ENCODE assay signal across 14 cellular contexts in genomic region chr3:190159902-190160435, GRCh38. TPM values are rescaled to one million over a fixed set of nuclear protein-coding genes. Genes with fewer than 3 reads are reported as not detected.
DNase-seq lines count a peak whose midpoint lies in the region; ATAC-seq and TF ChIP-seq lines count a peak whose summit lies in the region.
"Had no signal": no experiment of that assay in that cellular context is flagged by ENCODE, and none has a peak within 500 bp of the region (broad histone marks: within the 10 kb centered on the region; RNA-seq: fewer than 3 reads in every experiment).

No MANE protein-coding gene starts in this region.

- peaks cover 3% of the 10 kb centered on the region for H3K27me3 Mint-ChIP-seq in activated CD4-positive, alpha-beta T cell treated with anti-CD3 and anti-CD28 coated beads for 36 hours

- no peaks in the 10 kb centered on the region for H3K9me1 ChIP-seq in IMR-90 (ENCODE audit: insufficient read depth, low read length)

- no peak overlapping the region for H3K4me2 ChIP-seq in IMR-90 (ENCODE audit: low read depth, low read length)
- H3K4me2 ChIP-seq: BLaER1 had no signal

- H2BK15ac ChIP-seq in IMR-90 (ENCODE audit: low read depth, low read length): no peak overlapping the region

- H3K23ac ChIP-seq in IMR-90 (ENCODE audit: low read depth, low read length): no peak overlapping the region

- intact Hi-C loops in activated CD4-positive, alpha-beta T cell treated with anti-CD3 and anti-CD28 coated beads for 36 hours (cut with DNase I, micrococcal nuclease): no loop called here
- intact Hi-C loops in IMR-90 (cut with micrococcal nuclease): no loop called here

- in situ Hi-C loops in IMR-90 (cut with MboI; ENCODE audit: low sequenced_read_pairs): no loop called here

- no peak for TF ChIP-seq CTCF in IMR-90 (conservative IDR thresholded peaks at IDR 0.05; ENCODE audit: low read depth, low read length)
- TF ChIP-seq CTCF in foreskin keratinocyte (conservative IDR thresholded peaks at IDR 0.05): no peak

- H2AFZ ChIP-seq in IMR-90 (replicated peaks; ENCODE audit: low read length, poor library complexity): no peak overlapping the region

- no peak overlapping the region for H4K8ac ChIP-seq in IMR-90 (ENCODE audit: low read depth in 2 of 2, low read length in 2 of 2)

- H3K4me1 Mint-ChIP-seq in activated CD4-positive, alpha-beta T cell treated with anti-CD3 and anti-CD28 coated beads for 36 hours: no peaks in the 10 kb centered on the region
- H3K4me1 Mint-ChIP-seq: CD14-positive monocyte; CD4-positive, alpha-beta memory T cell had no signal

- H2AK9ac ChIP-seq in IMR-90 (replicated peaks; ENCODE audit: low read depth, low read length, poor library complexity): no peak overlapping the region

- CTCF ChIA-PET in activated CD4-positive, alpha-beta T cell treated with anti-CD3 and anti-CD28 coated beads for 36 hours (lab: Charles Lee): no interaction called here
- CTCF ChIA-PET in IMR-90 (lab: Yijun Ruan, JAX): no interaction called here

- dilution Hi-C loops in IMR-90 (cut with HindIII; ENCODE audit: low sequenced_read_pairs, unreplicated experiment): no loop called here

- H4K20me1 ChIP-seq in IMR-90 (ENCODE audit: insufficient read depth, low read length): no peaks in the 10 kb centered on the region
- H4K20me1 ChIP-seq: BLaER1 had no signal

- H4K91ac ChIP-seq in IMR-90 (ENCODE audit: insufficient read depth, low read depth, low read length): no peak overlapping the region

- DNase-seq in activated CD4-positive, alpha-beta T cell treated with anti-CD3 and anti-CD28 coated beads for 36 hours: no peak
- no peak for DNase-seq in activated CD4-positive, alpha-beta T cell treated with anti-CD3 and anti-CD28 coated beads for 1 hour
- no peak for DNase-seq in IMR-90
- DNase-seq in foreskin keratinocyte: no peak
- no peak for DNase-seq in activated CD8-positive, alpha-beta memory T cell treated with anti-CD3 and anti-CD28 coated beads for 24 hours
- DNase-seq: CD4-positive, alpha-beta memory T cell; DMS79 treated with DMSO at 0.1 percent for 48 hours; GF-D8; H9 had no signal

- no peak overlapping the region for H2AK5ac ChIP-seq in IMR-90 (ENCODE audit: low read depth, low read length)

- no peaks in the 10 kb centered on the region for H3K36me3 Mint-ChIP-seq in activated CD4-positive, alpha-beta T cell treated with anti-CD3 and anti-CD28 coated beads for 36 hours (ENCODE audit: low read depth)
- H3K36me3 Mint-ChIP-seq: CD14-positive monocyte; CD4-positive, alpha-beta memory T cell had no signal

- no peak overlapping the region for H2BK20ac ChIP-seq in IMR-90 (ENCODE audit: low read depth, low read length)

- H3K9me3 Mint-ChIP-seq in activated CD4-positive, alpha-beta T cell treated with anti-CD3 and anti-CD28 coated beads for 36 hours (ENCODE audit: low read depth): peaks cover 4% of the 10 kb centered on the region

- no peak overlapping the region for H3K4ac ChIP-seq in IMR-90 (ENCODE audit: low read depth, low read length)

- POLR2A ChIA-PET in activated CD4-positive, alpha-beta T cell treated with anti-CD3 and anti-CD28 coated beads for 36 hours (lab: Charles Lee): no interaction called here
- POLR2A ChIA-PET in IMR-90 (lab: Charles Lee; ENCODE audit: unreplicated experiment): no interaction called here

- H3K56ac ChIP-seq in IMR-90 (ENCODE audit: extremely low read depth, insufficient read depth, low read length): no peak overlapping the region

- no peaks in the 10 kb centered on the region for H3K79me1 ChIP-seq in IMR-90 (ENCODE audit: low read depth in 1 of 2, low read length in 2 of 2)

- 0 out of 2 replicates have a peak, but pooled peaks cover 1% of the 10 kb centered on the region for H3K9me3 ChIP-seq in IMR-90 (ENCODE audit: control insufficient read depth, insufficient read depth, low read length)

- no peak overlapping the region for H3K27ac ChIP-seq in IMR-90 (ENCODE audit: insufficient read depth, low read length)
- peak overlapping the region; percentile 62 for H3K27ac ChIP-seq in foreskin keratinocyte
- H3K27ac ChIP-seq: 22Rv1, BLaER1 had no signal

- 100% methylated on average over 1 of the region's 5 CpGs; no CpG with 5 or more reads in 1 of the 2 experiments for WGBS in IMR-90 (ENCODE audit: extremely low coverage in 2 of 2, insufficient read length in 1 of 2), 2 experiments

- no peak overlapping the region for H3K18ac ChIP-seq in IMR-90 (ENCODE audit: low read depth, low read length)

- H2BK5ac ChIP-seq in IMR-90 (ENCODE audit: low read depth, low read length, poor library complexity, severe bottlenecking): no peak overlapping the region

- no peak overlapping the region for H3K27ac Mint-ChIP-seq in activated CD4-positive, alpha-beta T cell treated with anti-CD3 and anti-CD28 coated beads for 36 hours
- H3K27ac Mint-ChIP-seq: CD14-positive monocyte; CD4-positive, alpha-beta memory T cell; H9 had no signal

- ATAC-seq in activated CD4-positive, alpha-beta T cell treated with anti-CD3 and anti-CD28 coated beads for 36 hours: peak; percentile 44
- ATAC-seq in IMR-90 (ENCODE audit: low read depth) (no peak), foreskin keratinocyte (no peak), GM21390 (IDR thresholded peaks at IDR 0.05; ENCODE audit: unreplicated experiment) (no peak), GM18868 (IDR thresholded peaks at IDR 0.05; ENCODE audit: unreplicated experiment) (no peak)

- no TSS peak for BruUV-seq in IMR-90 (replicated peaks; lab: Mats Ljungman, UMichigan)

- H3K4me3 ChIP-seq in IMR-90 (ENCODE audit: insufficient read depth, low read depth, low read length): no peak overlapping the region
- H3K4me3 ChIP-seq: BLaER1 had no signal

- no peak overlapping the region for H3K4me3 Mint-ChIP-seq in activated CD4-positive, alpha-beta T cell treated with anti-CD3 and anti-CD28 coated beads for 36 hours
- H3K4me3 Mint-ChIP-seq: CD14-positive monocyte; CD4-positive, alpha-beta memory T cell; H9 had no signal

- no peak for TF ChIP-seq POLR2A in IMR-90 (IDR thresholded peaks at IDR 0.05; ENCODE audit: low read depth, low read length)

- no peak overlapping the region for H4K5ac ChIP-seq in IMR-90 (ENCODE audit: low read depth, low read length)

- H2BK120ac ChIP-seq in IMR-90 (ENCODE audit: low read depth, low read length): no peak overlapping the region

- no peak overlapping the region for H3K14ac ChIP-seq in IMR-90 (replicated peaks; ENCODE audit: low read depth, low read length)

- no peak overlapping the region for H3K9ac ChIP-seq in IMR-90 (ENCODE audit: low read depth, low read length)
- H3K9ac ChIP-seq: BLaER1 had no signal

- no peaks in the 10 kb centered on the region for H3K27me3 ChIP-seq in IMR-90 (ENCODE audit: control insufficient read depth, insufficient read depth, low read length)
- H3K27me3 ChIP-seq in foreskin keratinocyte: no peaks in the 10 kb centered on the region
- H3K27me3 ChIP-seq: BLaER1 had no signal

- TF ChIP-seq RAD21 in IMR-90 (IDR thresholded peaks at IDR 0.05; ENCODE audit: low read length): no peak

- H3K36me3 ChIP-seq in IMR-90 (ENCODE audit: control insufficient read depth, insufficient read depth, low read length): no peaks in the 10 kb centered on the region
- H3K36me3 ChIP-seq: BLaER1 had no signal

- H3K4me1 ChIP-seq in IMR-90 (ENCODE audit: control insufficient read depth, insufficient read depth, low read length): no peaks in the 10 kb centered on the region
- H3K4me1 ChIP-seq in foreskin keratinocyte: peaks cover 15% of the 10 kb centered on the region
- H3K4me1 ChIP-seq: BLaER1 had no signal

TF ChIP-seq in IMR-90, 13 proteins besides CTCF, POLR2A, EP300 and RAD21:
- TF ChIP-seq NFE2L2 (IDR thresholded peaks at IDR 0.05; ENCODE audit: low read depth, low read length) (0 out of 2 replicates have a peak, but pooled peaks have one; percentile 38), SMC3 (IDR thresholded peaks at IDR 0.05; ENCODE audit: low read depth, low read length) (no peak)

RNA-seq across cellular contexts. Expression of gene P3H2, which starts 39.3 kb away (rescaled TPM):
- not detected for total RNA-seq in activated CD4-positive, alpha-beta T cell treated with anti-CD3 and anti-CD28 coated beads for 36 hours
- 54.7 and 74.4 TPM in 2 replicates for total RNA-seq in IMR-90 (2012; rRNA removed)
- polyA plus RNA-seq in IMR-90 (2012; rRNA removed): 54.9 and 64.3 TPM in 2 replicates
- 23.4 and 32.0 TPM in 2 replicates for polyA plus RNA-seq in IMR-90 (2012; cell fraction: cytosol; rRNA removed)
- polyA plus RNA-seq in IMR-90 (2012; cell fraction: nucleus; rRNA removed; ENCODE audit: low replicate concordance): 20.0 and 59.7 TPM in 2 replicates
- total RNA-seq in foreskin keratinocyte: 42.3 and 86.8 TPM in 2 replicates
- polyA plus RNA-seq in foreskin keratinocyte: 21.8 and 57.9 TPM in 2 replicates
- total RNA-seq: CD4-positive, alpha-beta memory T cell had no signal
- polyA plus RNA-seq: CD4-positive, alpha-beta memory T cell had no signal

Comparison
In these comparisons a context has a peak if more than half of its experiments do, and no peak if none do; other contexts are left out.
1. RNA of gene P3H2, which starts 39.3 kb away (total RNA-seq): 42.3 to 86.8 TPM in foreskin keratinocyte and 54.7 to 74.4 TPM in IMR-90; not detected in activated CD4-positive, alpha-beta T cell treated with anti-CD3 and anti-CD28 coated beads for 36 hours; every median in the first group is over 10 times any median in the second.